ENCODE assay signal across 10 cellular contexts in genomic region chr5:55338092-55338613, GRCh38. TPM values are rescaled to one million over a fixed set of nuclear protein-coding genes. Genes with fewer than 3 reads are reported as not detected.
A peak's percentile ranks its signal among the peaks of the same experiment; 100 is the strongest.
DNase-seq lines count a peak whose midpoint lies in the region; ATAC-seq and TF ChIP-seq lines count a peak whose summit lies in the region.
"Had no signal": no experiment of that assay in that cellular context is flagged by ENCODE, and none has a peak within 500 bp of the region (broad histone marks: within the 10 kb centered on the region; RNA-seq: fewer than 3 reads in every experiment).

No MANE protein-coding gene starts in this region.

- H3K4me1 ChIP-seq in CD4-positive, alpha-beta memory T cell (ENCODE audit: insufficient read depth, low read length) = peaks cover 25% of the 10 kb centered on the region
- no peaks in the 10 kb centered on the region for H3K4me1 ChIP-seq in testis

- H3K27ac ChIP-seq in CD4-positive, alpha-beta memory T cell (ENCODE audit: low read depth, low read length) = no peak overlapping the region
- no peak overlapping the region for H3K27ac ChIP-seq in testis

- no peak for TF ChIP-seq POLR2A in testis (IDR thresholded peaks at IDR 0.05)

- no peak overlapping the region for H3K4me3 ChIP-seq in CD4-positive, alpha-beta memory T cell (ENCODE audit: low read length in 2 of 2)
- H3K4me3 ChIP-seq in astrocyte of the spinal cord (ENCODE audit: low read depth, low read length) (no peak overlapping the region), testis (no peak overlapping the region)
- H3K4me3 ChIP-seq: mucosa of descending colon had no signal

- H3K9me3 Mint-ChIP-seq in CD4-positive, alpha-beta memory T cell = no peaks in the 10 kb centered on the region

- peaks cover 20 to 29% (median 24%) of the 10 kb centered on the region in 4 donors for H3K4me1 Mint-ChIP-seq in CD4-positive, alpha-beta memory T cell

- H3K9me3 ChIP-seq in CD4-positive, alpha-beta memory T cell (ENCODE audit: control insufficient read depth in 1 of 2, low read length in 2 of 2) = no peaks in the 10 kb centered on the region
- H3K9me3 ChIP-seq in testis = no peaks in the 10 kb centered on the region
- H3K9me3 ChIP-seq: mucosa of descending colon had no signal

- H3K4me3 Mint-ChIP-seq in CD4-positive, alpha-beta memory T cell = peak overlapping the region; percentile 47 to 88 (median 74)

- in situ Hi-C loops in astrocyte of the spinal cord (cut with HindIII; ENCODE audit: low sequenced_read_pairs) = no loop called here

- peak; percentile 12 for ATAC-seq in HG02588 (IDR thresholded peaks at IDR 0.05; ENCODE audit: unreplicated experiment)
- no peak for ATAC-seq in GM19397 (IDR thresholded peaks at IDR 0.05; ENCODE audit: unreplicated experiment)
- ATAC-seq: mucosa of descending colon had no signal

- DNase-seq in CD4-positive, alpha-beta memory T cell = peak in 3 of 5 donors; percentile 2 to 22 (median 8)
- DNase-seq in astrocyte of the spinal cord (ENCODE audit: low read depth, low spot score) (peak; percentile 3), lung microvascular endothelial cell (ENCODE audit: low read depth in 2 of 2) (peak; percentile 45 to 68), HT-29 (ENCODE audit: low spot score) (no peak), NCI-H1930 (lab: John Stamatoyannopoulos, UW) (no peak), testis (no peak)
- DNase-seq: mucosa of descending colon, NCI-H187 had no signal

- H3K27ac Mint-ChIP-seq in CD4-positive, alpha-beta memory T cell = peak overlapping the region; percentile 10 to 90 (median 65)

- intact Hi-C loops in CD4-positive, alpha-beta memory T cell (cut with micrococcal nuclease) = loop anchor here (10.0 kb wide), 1 partner anchor 1227 kb away; no protein-coding TSS in a partner anchor
- intact Hi-C loops in testis (cut with DNase I; ENCODE audit: low total_unique reads) = no loop called here

- H3K27me3 ChIP-seq in CD4-positive, alpha-beta memory T cell (ENCODE audit: insufficient read depth, low read length) = no peaks in the 10 kb centered on the region
- no peaks in the 10 kb centered on the region for H3K27me3 ChIP-seq in testis

- H3K36me3 ChIP-seq in CD4-positive, alpha-beta memory T cell (ENCODE audit: insufficient read depth, low read length) = peaks cover 9% of the 10 kb centered on the region
- H3K36me3 ChIP-seq in testis (ENCODE audit: low read depth, missing control alignments) = no peaks in the 10 kb centered on the region

- no peak for TF ChIP-seq CTCF in astrocyte of the spinal cord (IDR thresholded peaks at IDR 0.05; ENCODE audit: low read depth, low read length)
- no peak for TF ChIP-seq CTCF in testis (IDR thresholded peaks at IDR 0.05)

- POLR2A ChIA-PET in CD4-positive, alpha-beta memory T cell (lab: Charles Lee; ENCODE audit: partially characterized antibody) = interaction anchor here (1.1 kb wide), 1 partner anchor 30 kb away, joined by 3 read pairs; the partner anchor contains the start of genes DHX29 and MTREX

- peaks cover 14 to 59% of the 10 kb centered on the region in 2 donors for H3K36me3 Mint-ChIP-seq in CD4-positive, alpha-beta memory T cell

- CTCF ChIA-PET in CD4-positive, alpha-beta memory T cell (lab: Charles Lee; ENCODE audit: partially characterized antibody) = no interaction called here

- no peaks in the 10 kb centered on the region for H3K27me3 Mint-ChIP-seq in CD4-positive, alpha-beta memory T cell

- WGBS in testis, 2 donors = 83 to 97% methylated on average over 2 of the region's 2 CpGs

RNA-seq across cellular contexts. Expression of gene MTREX, which starts 30.4 kb away (rescaled TPM):
- total RNA-seq in CD4-positive, alpha-beta memory T cell = 10 to 100 TPM; 73.3 to 82.2 TPM
- 10 to 100 TPM; 28.8 to 37.4 TPM for polyA plus RNA-seq in CD4-positive, alpha-beta memory T cell
- total RNA-seq in lung microvascular endothelial cell (39.2 and 46.2 TPM in 2 replicates), testis (100 to 1,000 TPM; 108 to 126 TPM)
- 23.2 and 24.0 TPM in 2 replicates for total RNA-seq in HT-29 (2014; rRNA removed; shearing (Covaris generic))
- 33.7 TPM for polyA plus RNA-seq in testis (ENCODE audit: insufficient read depth, low read depth, low replicate concordance)

RNA-seq across cellular contexts. Expression of gene DHX29, which starts 30.7 kb away (rescaled TPM):
- total RNA-seq in CD4-positive, alpha-beta memory T cell = 10 to 100 TPM; 18.5 to 22.5 TPM
- 10 to 100 TPM; 11.6 to 21.0 TPM for polyA plus RNA-seq in CD4-positive, alpha-beta memory T cell
- total RNA-seq in lung microvascular endothelial cell (15.5 and 16.5 TPM in 2 replicates), testis (10 to 100 TPM; 19.0 to 26.8 TPM)
- total RNA-seq in HT-29 (2014; rRNA removed; shearing (Covaris generic)) = 7.3 and 8.1 TPM in 2 replicates
- polyA plus RNA-seq in testis (ENCODE audit: insufficient read depth, low read depth, low replicate concordance) = 8.8 TPM

Comparison
In these comparisons a context has a peak if more than half of its experiments do, and no peak if none do; other contexts are left out.
1. DNase-seq: peak in CD4-positive, alpha-beta memory T cell (3 of 5), astrocyte of the spinal cord (single experiment) and lung microvascular endothelial cell (2 of 2); none in HT-29 (single experiment), NCI-H1930 (0 of 2) and testis (single experiment).